Comparison of ENCODE assay signal across 12 cellular contexts in genomic region chr12:113016796-113017195, GRCh38. TPM values are rescaled to one million over a fixed set of nuclear protein-coding genes. Genes with fewer than 3 reads are reported as not detected.
DNase-seq lines count a peak whose midpoint lies in the region; ATAC-seq lines count a peak whose summit lies in the region.
"Had no signal": no experiment of that assay in that cellular context is flagged by ENCODE, and none has a peak within 500 bp of the region (broad histone marks: within the 10 kb centered on the region; RNA-seq: fewer than 3 reads in every experiment).

No MANE protein-coding gene starts in this region.

- no peak overlapping the region for H3K27ac ChIP-seq in neuronal stem cell (replicated peaks; ENCODE audit: low read length)
- H3K27ac ChIP-seq: BLaER1 treated with 17β-estradiol and CSF1 and Interleukin-3, amounts not matched to agents 10 nM and 100 nM had no signal

- no peak overlapping the region for H3K4ac ChIP-seq in neuronal stem cell (ENCODE audit: low read length)

- no peak for ATAC-seq in stimulated activated naive CD8-positive, alpha-beta T cell treated with anti-CD3 and anti-CD28 coated beads, Interleukin-15, Interleukin-2, amounts not matched to agents 100 U/mL and 50 U/mL, for 24 hours
- ATAC-seq: HCT116, K562 had no signal

- H4K8ac ChIP-seq in neuronal stem cell (ENCODE audit: low read depth, low read length) = no peak overlapping the region

- H2BK5ac ChIP-seq in neuronal stem cell (ENCODE audit: low read length) = no peak overlapping the region

- H3K4me1 ChIP-seq in neuronal stem cell (ENCODE audit: control insufficient read depth in 2 of 2, insufficient read depth in 1 of 2, low read depth in 1 of 2, low read length in 2 of 2) = peaks cover 2% of the 10 kb centered on the region in 2 donors

- no peaks in the 10 kb centered on the region for H3K27me3 ChIP-seq in neuronal stem cell (ENCODE audit: control insufficient read depth in 3 of 3, insufficient read depth in 3 of 3, low read depth in 1 of 3, low read length in 3 of 3)
- H3K27me3 ChIP-seq: BLaER1 treated with 17β-estradiol and CSF1 and Interleukin-3, amounts not matched to agents 10 nM and 100 nM had no signal

- H2AK5ac ChIP-seq in neuronal stem cell (ENCODE audit: low read depth, low read length) = no peak overlapping the region

- H2BK12ac ChIP-seq in neuronal stem cell (ENCODE audit: low read length) = no peak overlapping the region

- H3K36me3 ChIP-seq in neuronal stem cell (replicated peaks in 1 of 2; ENCODE audit: control insufficient read depth in 2 of 2, insufficient read depth in 2 of 2, low read length in 2 of 2) = no peaks in the 10 kb centered on the region
- H3K36me3 ChIP-seq: BLaER1 treated with 17β-estradiol and CSF1 and Interleukin-3, amounts not matched to agents 10 nM and 100 nM had no signal

- no peak overlapping the region for H4K91ac ChIP-seq in neuronal stem cell (ENCODE audit: low read depth, low read length, poor library complexity)

- no peaks in the 10 kb centered on the region for H3K79me1 ChIP-seq in neuronal stem cell (ENCODE audit: low read depth, low read length)

- H3K23ac ChIP-seq in neuronal stem cell (ENCODE audit: low read depth, low read length, poor library complexity) = no peak overlapping the region

- H2BK120ac ChIP-seq in neuronal stem cell (ENCODE audit: low read depth, low read length) = no peak overlapping the region

- H2AFZ ChIP-seq in neuronal stem cell (ENCODE audit: low read length) = no peak overlapping the region

- H3K14ac ChIP-seq in neuronal stem cell (ENCODE audit: low read length) = no peak overlapping the region

- DNase-seq in DMS 273 (lab: John Stamatoyannopoulos, UW; ENCODE audit: unreplicated experiment) = peak; percentile 56
- peak; percentile 39 for DNase-seq in M059J (ENCODE audit: low read depth)
- peak; percentile 22 for DNase-seq in NCI-H69 (lab: John Stamatoyannopoulos, UW)
- DNase-seq in neuronal stem cell (ENCODE audit: low spot score) = no peak
- no peak for DNase-seq in stimulated activated naive CD8-positive, alpha-beta T cell treated with anti-CD3 and anti-CD28 coated beads, Interleukin-15, Interleukin-2, amounts not matched to agents 100 U/mL and 50 U/mL, for 24 hours
- no peak for DNase-seq in AG08395 (ENCODE audit: low spot score)
- DNase-seq: CD4-positive, CD25-positive, alpha-beta regulatory T cell; DND-41; GDM1 had no signal

- no peak overlapping the region for H3K4me3 ChIP-seq in neuronal stem cell (ENCODE audit: low read length in 2 of 2)
- H3K4me3 ChIP-seq: BLaER1 treated with 17β-estradiol and CSF1 and Interleukin-3, amounts not matched to agents 10 nM and 100 nM; K562 had no signal

- WGBS in neuronal stem cell (ENCODE audit: extremely low coverage in 2 of 2, insufficient read length in 2 of 2, insufficient replicate concordance in 1 of 2), 2 donors = no CpG with 5 or more reads among the region's 5 CpGs

- H3K4me2 ChIP-seq in neuronal stem cell (ENCODE audit: insufficient read depth, low read length, poor library complexity, severe bottlenecking) = no peak overlapping the region
- H3K4me2 ChIP-seq: BLaER1 treated with 17β-estradiol and CSF1 and Interleukin-3, amounts not matched to agents 10 nM and 100 nM had no signal

- no peak overlapping the region for H2BK15ac ChIP-seq in neuronal stem cell (ENCODE audit: low read length)

- no peak overlapping the region for H3K18ac ChIP-seq in neuronal stem cell (ENCODE audit: low read length)

- H3K9ac ChIP-seq in neuronal stem cell (ENCODE audit: low read depth, low read length, poor library complexity) = no peak overlapping the region
- H3K9ac ChIP-seq: BLaER1 treated with 17β-estradiol and CSF1 and Interleukin-3, amounts not matched to agents 10 nM and 100 nM had no signal

- H3K9me3 ChIP-seq in neuronal stem cell (replicated peaks in 1 of 2; ENCODE audit: control insufficient read depth in 2 of 2, insufficient read depth in 1 of 2, low read depth in 1 of 2, low read length in 2 of 2) = no peaks in the 10 kb centered on the region

RNA-seq across cellular contexts. Expression of gene OAS2, which starts 38.5 kb away (rescaled TPM):
- total RNA-seq in M059J (2014; rRNA removed; shearing (Covaris generic)) = 275 and 362 TPM in 2 replicates
- polyA plus RNA-seq in neuronal stem cell (2013, experiment 1 of 2) = 0.01 TPM
- not detected for polyA plus RNA-seq in neuronal stem cell (2013, experiment 2 of 2)

RNA-seq across cellular contexts. Expression of gene DTX1, which starts 39.7 kb away (rescaled TPM):
- not detected in 2 replicates for total RNA-seq in M059J (2014; rRNA removed; shearing (Covaris generic))
- polyA plus RNA-seq in neuronal stem cell (2013, experiment 1 of 2) = 8.5 TPM
- 8.4 TPM for polyA plus RNA-seq in neuronal stem cell (2013, experiment 2 of 2)
- total RNA-seq: K562 had no signal
- polyA plus RNA-seq: K562 had no signal

Comparison
In these comparisons a context has a peak if more than half of its experiments do, and no peak if none do; other contexts are left out.
1. DNase-seq: peak in DMS 273 (single experiment), M059J (single experiment) and NCI-H69 (single experiment); none in neuronal stem cell (single experiment), stimulated activated naive CD8-positive, alpha-beta T cell treated with anti-CD3 and anti-CD28 coated beads, Interleukin-15, Interleukin-2, amounts not matched to agents 100 U/mL and 50 U/mL, for 24 hours (single experiment) and AG08395 (single experiment).